ENCODE assay signal across 9 cellular contexts in genomic region chr15:58738051-58738707, GRCh38. TPM values are rescaled to one million over a fixed set of nuclear protein-coding genes. Genes with fewer than 3 reads are reported as not detected.
A peak's percentile ranks its signal among the peaks of the same experiment; 100 is the strongest.
DNase-seq lines count a peak whose midpoint lies in the region; ATAC-seq, FAIRE-seq and TF ChIP-seq lines count a peak whose summit lies in the region.
"Had no signal": no experiment of that assay in that cellular context is flagged by ENCODE, and none has a peak within 500 bp of the region (broad histone marks: within the 10 kb centered on the region; RNA-seq: fewer than 3 reads in every experiment).

No MANE protein-coding gene starts in this region.

- H3K4me2 ChIP-seq in HepG2 (ENCODE audit: low read depth, low read length) = no peak overlapping the region

- H3K27me3 Mint-ChIP-seq in natural killer cell (ENCODE audit: low read depth in 2 of 2) = no peaks in the 10 kb centered on the region

- TF ChIP-seq EP300 in HepG2 (IDR thresholded peaks at IDR 0.05; ENCODE audit: low read depth in 2 of 2, low read length in 2 of 2) = no peak
- no peak for TF ChIP-seq EP300 in HepG2 (CRISPR knock-in tag; IDR thresholded peaks at IDR 0.05; ENCODE audit: borderline replicate concordance)

- 95% methylated on average over 1 of the region's 1 CpG for WGBS in HepG2 (ENCODE audit: low lambda C conversion rate)

- H3K36me3 ChIP-seq in brain microvascular endothelial cell (replicated peaks) (no peaks in the 10 kb centered on the region), HepG2 (replicated peaks in 1 of 2; ENCODE audit: control insufficient read depth in 1 of 2, insufficient read depth in 2 of 2, low read length in 2 of 2) (no peaks in the 10 kb centered on the region)

- no peaks in the 10 kb centered on the region for H3K27me3 ChIP-seq in brain microvascular endothelial cell (replicated peaks)
- no peaks in the 10 kb centered on the region for H3K27me3 ChIP-seq in HepG2 (ENCODE audit: control insufficient read depth in 1 of 2, insufficient read depth in 2 of 2, low read length in 2 of 2)

- H3K4me3 Mint-ChIP-seq in natural killer cell = peak overlapping the region; percentile 10

- peaks cover 82% of the 10 kb centered on the region for H3K4me1 ChIP-seq in HepG2 (ENCODE audit: insufficient read depth, low read length)

- H3K27ac ChIP-seq in brain microvascular endothelial cell = peak overlapping the region; percentile 25
- no peak overlapping the region for H3K27ac ChIP-seq in HepG2 (ENCODE audit: extremely low read length, insufficient read depth, low read length)

- POLR2A ChIA-PET in HepG2 (lab: Yijun Ruan, JAX) = interaction anchor here (0.8 kb wide), 1 partner anchor 12 kb away, joined by 3 read pairs; no protein-coding TSS in a partner anchor

- intact Hi-C loops in natural killer cell (cut with micrococcal nuclease) (no loop called here), HepG2 (cut with micrococcal nuclease; ENCODE audit: unreplicated experiment) (no loop called here)

- in situ Hi-C loops in brain microvascular endothelial cell (cut with HindIII; ENCODE audit: low pct_ligation_motif_present, low sequenced_read_pairs) (no loop called here), HepG2 (cut with HindIII; ENCODE audit: extremely low pct_ligation_motif_present, low pct_unique_long_range_greater_than_20kb) (no loop called here)

- no peak for FAIRE-seq in HepG2 (lab: Jason Lieb, UNC)

- peaks cover 75 to 84% of the 10 kb centered on the region in 2 donors for H3K4me1 Mint-ChIP-seq in natural killer cell

- CTCF ChIA-PET in HepG2 (lab: Yijun Ruan, JAX; ENCODE audit: low intra/inter-chr PET ratio, low total read pairs) = no interaction called here

- peak; percentile 48 to 70 (median 56) for ATAC-seq in natural killer cell
- no peak for ATAC-seq in HepG2

- H2AFZ ChIP-seq in HepG2 (ENCODE audit: low read length) = no peak overlapping the region

- no peak for TF ChIP-seq RAD21 in HepG2 (CRISPR knock-in tag; IDR thresholded peaks at IDR 0.05)

- H3K27ac Mint-ChIP-seq in natural killer cell = peak overlapping the region; percentile 33 to 91

- no peaks in the 10 kb centered on the region for H3K36me3 Mint-ChIP-seq in natural killer cell

- DNase-seq in EL (peak; percentile 41), NB4 (ENCODE audit: low read depth) (peak; percentile 75), brain microvascular endothelial cell (no peak), natural killer cell (no peak), cerebellar cortex (ENCODE audit: low spot score) (no peak), HepG2 (ENCODE audit: low spot score) (no peak), Ammon's horn (ENCODE audit: low spot score) (no peak), GM10266 (ENCODE audit: extremely low spot score) (no peak)
- DNase-seq: activated gamma-delta T cell had no signal

- no peaks in the 10 kb centered on the region for H3K9me3 ChIP-seq in HepG2 (ENCODE audit: low read length)

- BruUV-seq in HepG2 (replicated peaks; lab: Mats Ljungman, UMichigan) = no TSS peak

- H3K9ac ChIP-seq in HepG2 (ENCODE audit: insufficient read depth, low read depth, low read length) = no peak overlapping the region

- H3K79me2 ChIP-seq in HepG2 (ENCODE audit: insufficient read depth, low read length) = peaks cover 95% of the 10 kb centered on the region

- no peaks in the 10 kb centered on the region for H3K9me3 Mint-ChIP-seq in natural killer cell

- TF ChIP-seq CTCF in NB4 (IDR thresholded peaks at IDR 0.05; ENCODE audit: low read depth, low read length) (no peak), brain microvascular endothelial cell (IDR thresholded peaks at IDR 0.05; ENCODE audit: low read depth, low read length, missing control alignments) (no peak), natural killer cell (IDR thresholded peaks at IDR 0.05) (no peak), HepG2 (CRISPR knock-in tag; IDR thresholded peaks at IDR 0.05) (no peak), GM10266 (IDR thresholded peaks at IDR 0.05; ENCODE audit: control insufficient read depth, insufficient read depth, low read depth, missing control alignments) (no peak)

- peaks cover 29% of the 10 kb centered on the region for H4K20me1 ChIP-seq in HepG2 (ENCODE audit: insufficient read depth, low read length)

- H3K4me3 ChIP-seq in NB4 (ENCODE audit: low read depth, low read length) (peak overlapping the region; percentile 16), brain microvascular endothelial cell (ENCODE audit: low read depth, low read length) (no peak overlapping the region), HepG2 (replicated peaks in 1 of 3; ENCODE audit: insufficient read depth in 1 of 3, low read depth in 2 of 3, low read length in 3 of 3) (no peak overlapping the region)

- TF ChIP-seq POLR2A in NB4 (IDR thresholded peaks at IDR 0.05; ENCODE audit: extremely low read depth, insufficient read length) (no peak), HepG2 (IDR thresholded peaks at IDR 0.05; ENCODE audit: insufficient read depth in 1 of 2, low read depth in 2 of 2, low read length in 2 of 2) (no peak)

TF ChIP-seq in HepG2, 621 proteins besides CTCF, POLR2A, EP300 and RAD21:
- TF ChIP-seq SP2 (CRISPR knock-in tag; IDR thresholded peaks at IDR 0.05) (no peak), RFX1 (IDR thresholded peaks at IDR 0.05) (no peak), ZNF235 (CRISPR knock-in tag; IDR thresholded peaks at IDR 0.05; ENCODE audit: borderline replicate concordance) (no peak), MIXL1 (CRISPR knock-in tag; IDR thresholded peaks at IDR 0.05) (no peak)

RNA-seq across cellular contexts. Expression of gene ADAM10, which starts 11.3 kb away (rescaled TPM):
- total RNA-seq in natural killer cell (100 to 1,000 TPM; 223 to 297 (median 259) TPM), HepG2 (2016; rRNA removed; fragmentation: Illumina TruSeq; extraction: Trizol) (86.8 and 125 TPM in 2 replicates)
- 14.1 and 22.6 TPM in 2 replicates for total RNA-seq in HepG2 (2016; cell fraction: cytosol; rRNA removed; fragmentation: Illumina TruSeq; extraction: Trizol; ENCODE audit: low read depth)
- total RNA-seq in HepG2 (2016; cell fraction: insoluble cytoplasmic fraction; rRNA removed; fragmentation: Illumina TruSeq; extraction: Trizol) = 82.6 and 120 TPM in 2 replicates
- total RNA-seq in HepG2 (2016; cell fraction: membrane; rRNA removed; fragmentation: Illumina TruSeq; extraction: Trizol) = 28.6 TPM in 2 replicates
- 136 and 171 TPM in 2 replicates for total RNA-seq in HepG2 (2016; cell fraction: nucleus; rRNA removed; fragmentation: Illumina TruSeq; extraction: Trizol)
- polyA plus RNA-seq in HepG2 (2011; rRNA removed) = 92.7 and 100 TPM in 2 replicates
- polyA plus RNA-seq in HepG2 (2011; cell fraction: cytosol; rRNA removed) = 78.0 and 88.1 TPM in 2 replicates
- 34.5 and 42.9 TPM in 2 replicates for polyA plus RNA-seq in HepG2 (2011; cell fraction: nucleus; rRNA removed)
- polyA plus RNA-seq in HepG2 (2012) = 130 and 143 TPM in 2 replicates
- polyA plus RNA-seq in HepG2 (2016; cell fraction: cytosol; fragmentation: Illumina TruSeq; extraction: Trizol; ENCODE audit: low read depth) = 3.0 and 3.6 TPM in 2 replicates
- 52.9 and 53.5 TPM in 2 replicates for polyA plus RNA-seq in HepG2 (2016; cell fraction: insoluble cytoplasmic fraction; fragmentation: Illumina TruSeq; extraction: Trizol; ENCODE audit: low read depth)
- 6.1 and 9.4 TPM in 2 replicates for polyA plus RNA-seq in HepG2 (2016; cell fraction: membrane; fragmentation: Illumina TruSeq; extraction: Trizol; ENCODE audit: low read depth)
- 79.1 and 82.6 TPM in 2 replicates for polyA plus RNA-seq in HepG2 (2016; cell fraction: nucleus; fragmentation: Illumina TruSeq; extraction: Trizol; ENCODE audit: insufficient read depth, low read depth)
- 80.0 and 86.9 TPM in 2 replicates for polyA minus RNA-seq in HepG2 (2011; rRNA and poly(A)+ RNA removed; ENCODE audit: low replicate concordance)
- polyA minus RNA-seq in HepG2 (2011; cell fraction: cytosol; rRNA and poly(A)+ RNA removed) = 155 and 159 TPM in 2 replicates
- 151 and 153 TPM in 2 replicates for polyA minus RNA-seq in HepG2 (2011; cell fraction: nucleus; rRNA and poly(A)+ RNA removed)

RNA-seq across cellular contexts. Expression of gene MINDY2, which starts 32.9 kb away (rescaled TPM):
- total RNA-seq in natural killer cell = 10 to 100 TPM; 16.3 to 18.7 (median 18.3) TPM
- 12.6 and 15.6 TPM in 2 replicates for total RNA-seq in HepG2 (2016; rRNA removed; fragmentation: Illumina TruSeq; extraction: Trizol)
- total RNA-seq in HepG2 (2016; cell fraction: cytosol; rRNA removed; fragmentation: Illumina TruSeq; extraction: Trizol; ENCODE audit: low read depth) = 0.97 and 1.0 TPM in 2 replicates
- 11.6 and 15.8 TPM in 2 replicates for total RNA-seq in HepG2 (2016; cell fraction: insoluble cytoplasmic fraction; rRNA removed; fragmentation: Illumina TruSeq; extraction: Trizol)
- total RNA-seq in HepG2 (2016; cell fraction: membrane; rRNA removed; fragmentation: Illumina TruSeq; extraction: Trizol) = 4.3 and 4.8 TPM in 2 replicates
- total RNA-seq in HepG2 (2016; cell fraction: nucleus; rRNA removed; fragmentation: Illumina TruSeq; extraction: Trizol) = 7.8 and 9.8 TPM in 2 replicates
- polyA plus RNA-seq in HepG2 (2011; rRNA removed) = 5.3 and 7.2 TPM in 2 replicates
- 2.7 and 3.6 TPM in 2 replicates for polyA plus RNA-seq in HepG2 (2011; cell fraction: cytosol; rRNA removed)
- 4.8 and 5.0 TPM in 2 replicates for polyA plus RNA-seq in HepG2 (2011; cell fraction: nucleus; rRNA removed)
- polyA plus RNA-seq in HepG2 (2012) = 6.3 and 7.5 TPM in 2 replicates
- polyA plus RNA-seq in HepG2 (2016; cell fraction: cytosol; fragmentation: Illumina TruSeq; extraction: Trizol; ENCODE audit: low read depth) = 0.26 and 0.32 TPM in 2 replicates
- 8.7 and 9.9 TPM in 2 replicates for polyA plus RNA-seq in HepG2 (2016; cell fraction: insoluble cytoplasmic fraction; fragmentation: Illumina TruSeq; extraction: Trizol; ENCODE audit: low read depth)
- 0.96 and 1.4 TPM in 2 replicates for polyA plus RNA-seq in HepG2 (2016; cell fraction: membrane; fragmentation: Illumina TruSeq; extraction: Trizol; ENCODE audit: low read depth)
- polyA plus RNA-seq in HepG2 (2016; cell fraction: nucleus; fragmentation: Illumina TruSeq; extraction: Trizol; ENCODE audit: insufficient read depth, low read depth) = 8.1 and 9.1 TPM in 2 replicates
- polyA minus RNA-seq in HepG2 (2011; rRNA and poly(A)+ RNA removed; ENCODE audit: low replicate concordance) = 7.7 and 12.1 TPM in 2 replicates
- 13.5 and 13.7 TPM in 2 replicates for polyA minus RNA-seq in HepG2 (2011; cell fraction: cytosol; rRNA and poly(A)+ RNA removed)
- polyA minus RNA-seq in HepG2 (2011; cell fraction: nucleus; rRNA and poly(A)+ RNA removed) = 12.0 and 13.6 TPM in 2 replicates

Comparison
In these comparisons a context has a peak if more than half of its experiments do, and no peak if none do; other contexts are left out.
1. DNase-seq: peak in EL (single experiment) and NB4 (single experiment); none in brain microvascular endothelial cell (single experiment), natural killer cell (single experiment), cerebellar cortex (single experiment), HepG2 (single experiment), Ammon's horn (single experiment) and GM10266 (single experiment).